Comparison of ENCODE assay signal across 8 cellular contexts in the genomic region with DNA sequence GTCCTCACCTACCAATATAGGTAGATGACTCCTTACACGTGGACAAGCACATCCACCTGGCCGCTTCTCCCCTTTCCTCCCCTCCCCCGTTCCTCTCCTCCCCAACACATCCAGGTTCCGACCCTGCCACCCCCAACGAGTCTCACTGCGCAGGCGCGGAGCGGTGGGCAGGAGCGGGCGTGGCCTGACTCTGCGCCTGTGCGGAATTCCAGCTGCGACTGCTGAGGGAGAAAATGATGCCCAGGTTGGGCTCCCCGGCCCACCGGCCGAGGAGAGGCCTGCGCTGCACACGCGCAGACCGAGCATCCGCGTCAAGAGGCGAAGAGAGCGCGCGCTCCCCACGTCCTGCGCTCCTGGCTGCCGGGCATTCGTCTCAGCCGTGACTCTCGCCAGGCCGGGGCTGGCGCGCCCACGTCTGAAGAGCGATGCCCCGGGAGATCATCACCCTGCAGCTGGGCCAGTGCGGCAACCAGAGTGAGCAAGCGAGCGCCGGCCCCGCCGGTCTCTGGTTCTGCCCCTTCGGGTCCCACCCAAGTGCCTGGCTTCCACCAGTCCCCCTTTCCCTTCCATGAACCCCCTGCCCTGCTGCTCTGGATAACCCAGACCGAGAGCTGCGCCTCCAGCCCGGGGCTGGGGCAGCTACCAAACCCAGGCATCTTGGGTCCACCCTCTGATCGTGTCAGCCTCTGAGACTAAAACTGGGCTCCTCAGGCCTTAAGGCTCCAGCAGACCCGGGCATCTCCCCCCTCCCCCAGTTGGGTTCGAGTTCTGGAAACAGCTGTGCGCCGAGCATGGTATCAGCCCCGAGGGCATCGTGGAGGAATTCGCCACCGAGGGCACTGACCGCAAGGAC. TPM values are rescaled to one million over a fixed set of nuclear protein-coding genes. Genes with fewer than 3 reads are reported as not detected.
DNase-seq lines count a peak whose midpoint lies in the region; ATAC-seq and TF ChIP-seq lines count a peak whose summit lies in the region.

Gene TUBG2, plus strand, starts transcription at position 206 of the 853 bp plus-strand sequence. Its CDS starts 220 bp downstream, at position 426.

- H3K27ac ChIP-seq in CD4-positive, alpha-beta memory T cell (ENCODE audit: low read depth, low read length) = peak within 1 kb of the TSS; percentile 35
- H3K27ac ChIP-seq in caudate nucleus (ENCODE audit: low read depth, low read length) (peak within 1 kb of the TSS; percentile 73), spleen (peak within 1 kb of the TSS; percentile 53 to 82 (median 73))

- H3K9me3 ChIP-seq in CD4-positive, alpha-beta memory T cell (ENCODE audit: control insufficient read depth in 1 of 2, low read length in 2 of 2) = no peaks in the 10 kb centered on the region
- no peaks in the 10 kb centered on the region for H3K9me3 ChIP-seq in spleen

- peak within 1 kb of the TSS; percentile 87 to 93 (median 92) for H3K4me3 Mint-ChIP-seq in CD4-positive, alpha-beta memory T cell

- peak within 1 kb of the TSS; percentile 76 to 88 for H3K4me3 ChIP-seq in CD4-positive, alpha-beta memory T cell (ENCODE audit: low read length in 2 of 2)
- H3K4me3 ChIP-seq in H7 (ENCODE audit: insufficient read depth, low read depth, low read length) = peak within 1 kb of the TSS; percentile 87
- H3K4me3 ChIP-seq in spleen = peak within 1 kb of the TSS; percentile 53 to 94 (median 66)

- H3K27me3 ChIP-seq in CD4-positive, alpha-beta memory T cell (ENCODE audit: insufficient read depth, low read length) = no peaks in the 10 kb centered on the region
- H3K27me3 ChIP-seq in H7 (ENCODE audit: control insufficient read depth, insufficient read depth, low read length) (no peaks in the 10 kb centered on the region), spleen (replicated peaks in 1 of 7) (peaks cover 0 to 18% (median 0%) of the 10 kb centered on the region in 7 donors)

- CTCF ChIA-PET in CD4-positive, alpha-beta memory T cell (lab: Charles Lee; ENCODE audit: partially characterized antibody) = interaction anchor here (1.4 to 1.5 kb wide), 3 partner anchors 20 to 81 kb away, joined by 3 to 5 read pairs (median 3); no protein-coding TSS in a partner anchor

- peaks cover 10 to 24% (median 17%) of the 10 kb centered on the region in 4 donors for H3K4me1 Mint-ChIP-seq in CD4-positive, alpha-beta memory T cell

- peaks cover 12% of the 10 kb centered on the region for H3K4me1 ChIP-seq in CD4-positive, alpha-beta memory T cell (ENCODE audit: insufficient read depth, low read length)
- peaks cover 0 to 38% (median 21%) of the 10 kb centered on the region in 6 donors for H3K4me1 ChIP-seq in spleen

- peak within 1 kb of the TSS in 6 of 7 donors; percentile 81 to 94 (median 84) for H3K27ac Mint-ChIP-seq in CD4-positive, alpha-beta memory T cell

- DNase-seq in CD4-positive, alpha-beta memory T cell = peak in 4 of 5 donors; percentile 57 to 62 (median 59)
- DNase-seq in H7 = peak; percentile 98
- DNase-seq in NCI-H2171 (lab: John Stamatoyannopoulos, UW) = peak; percentile 88
- DNase-seq in activated CD4-positive, CD25-positive, alpha-beta regulatory T cell (lab: John Stamatoyannopoulos, UW) = peak in 3 of 4 experiments; percentile 24 to 59 (median 54)
- peak in 58 of 61 donors; percentile 34 to 92 (median 81) for DNase-seq in caudate nucleus (lab: John Stamatoyannopoulos, UW)
- peak; percentile 89 for DNase-seq in inferior parietal cortex (ENCODE audit: extremely low spot score)
- peak; percentile 87 for DNase-seq in spleen

- peak in 1 of 11 experiments; percentile 18 for TF ChIP-seq CTCF in spleen (IDR thresholded peaks at IDR 0.05 in 8 of 11, conservative IDR thresholded peaks at IDR 0.05 in 3 of 11)

- peaks cover 0 to 2% of the 10 kb centered on the region in 2 donors for H3K27me3 Mint-ChIP-seq in CD4-positive, alpha-beta memory T cell

- POLR2A ChIA-PET in CD4-positive, alpha-beta memory T cell (lab: Charles Lee; ENCODE audit: partially characterized antibody) = interaction anchor here (0.8 to 1.5 kb wide), 5 partner anchors 10 to 92 kb away, joined by 3 to 6 read pairs (median 3); partner anchors contain the start of gene PLEKHH3

- ATAC-seq in HG03571 (IDR thresholded peaks at IDR 0.05; ENCODE audit: unreplicated experiment) = no peak

- intact Hi-C loops in CD4-positive, alpha-beta memory T cell (cut with micrococcal nuclease) = loop anchor here (5.0 kb wide), 1 partner anchor 52 kb away; the partner anchor contains the start of genes RETREG3 and TUBG1
- intact Hi-C loops in spleen (cut with DNase I; ENCODE audit: low total_unique reads) = no loop called here

- 3 to 11% (median 5%) methylated on average over 36 to 58 of the region's 59 CpGs for WGBS in spleen, 5 donors

- peak in 2 of 3 donors; percentile 12 to 14 for TF ChIP-seq POLR2A in spleen (IDR thresholded peaks at IDR 0.05)

- H3K9me3 Mint-ChIP-seq in CD4-positive, alpha-beta memory T cell = no peaks in the 10 kb centered on the region

- H3K36me3 ChIP-seq in CD4-positive, alpha-beta memory T cell (ENCODE audit: insufficient read depth, low read length) = no peaks in the 10 kb centered on the region
- H3K36me3 ChIP-seq in H7 (replicated peaks; ENCODE audit: control insufficient read depth, insufficient read depth, low read length) = peaks cover 5% of the 10 kb centered on the region
- peaks cover 0 to 27% (median 6%) of the 10 kb centered on the region in 6 donors for H3K36me3 ChIP-seq in spleen

- peaks cover 3 to 4% of the 10 kb centered on the region in 2 donors for H3K36me3 Mint-ChIP-seq in CD4-positive, alpha-beta memory T cell

RNA-seq across cellular contexts. Expression of gene TUBG2, which starts in this region (rescaled TPM):
- 10 to 100 TPM; 18.1 to 19.1 TPM for total RNA-seq in CD4-positive, alpha-beta memory T cell
- polyA plus RNA-seq in CD4-positive, alpha-beta memory T cell = 1 to 10 TPM; 3.0 to 5.0 TPM
- 15.0 and 20.5 TPM in 2 replicates for total RNA-seq in H7 (2014; rRNA removed; shearing (Covaris generic))
- total RNA-seq in spleen = 10 to 100 TPM; 13.8 to 24.9 (median 16.6) TPM
- polyA plus RNA-seq in spleen = 10 to 100 TPM in 1 of 3 donors, 1 to 10 TPM in 2; 4.9 to 12.5 (median 8.4) TPM
